Comparison of ENCODE assay signal across 1 cellular context in the genomic region with DNA sequence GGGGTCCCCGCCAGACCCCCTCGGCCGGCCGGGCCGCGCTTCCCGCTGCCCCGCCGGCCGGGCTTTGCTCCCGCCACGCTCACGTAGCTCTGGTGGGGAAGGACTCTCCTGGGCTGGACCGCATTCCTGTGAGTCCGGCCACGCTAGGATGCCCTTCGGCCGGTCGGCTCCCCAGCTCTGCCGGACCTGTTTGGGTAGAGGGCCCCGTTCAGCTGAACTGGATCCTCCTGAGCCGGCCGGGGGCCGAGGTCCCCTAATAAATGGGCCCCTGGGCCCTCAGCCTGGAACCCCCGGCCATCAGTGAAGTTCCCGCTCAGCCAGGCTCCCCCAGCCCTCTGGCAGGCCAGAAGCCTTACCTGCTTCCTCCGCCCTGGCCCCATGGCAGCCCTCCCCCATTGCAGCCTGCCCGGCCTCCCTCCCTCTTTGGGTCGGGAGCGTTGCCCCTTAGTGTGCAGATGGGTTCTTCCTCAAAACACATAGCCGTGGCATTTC.
TF ChIP-seq lines count a peak whose summit lies in the region.

No MANE protein-coding gene starts in this region.

TF ChIP-seq in GM23338, 12 proteins besides CTCF, POLR2A, EP300 and RAD21 (continued from another document):
- TF ChIP-seq ZNF462 (CRISPR knock-in tag; IDR thresholded peaks at IDR 0.05) (no peak), ZNF331 (CRISPR knock-in tag; IDR thresholded peaks at IDR 0.05; ENCODE audit: low read depth) (no peak)
TF ChIP-seq in GM23338: peak in this region for 0.
